Comparison of ENCODE assay signal across 22 cellular contexts in genomic region chr9:4024281-4024680, GRCh38.
"Had no signal": no experiment of that assay in that cellular context is flagged by ENCODE, and none has a peak within 500 bp of the region (broad histone marks: within the 10 kb centered on the region; RNA-seq: fewer than 3 reads in every experiment).

No MANE protein-coding gene starts in this region.

- H3K27me3 Mint-ChIP-seq: progenitor cell of endocrine pancreas; stimulated activated naive CD8-positive, alpha-beta T cell treated with anti-CD3 and anti-CD28 coated beads, Interleukin-15, amount 100 ng/mL, for 72 hours had no signal

- H3K4me1 Mint-ChIP-seq: nephron; stimulated activated memory B cell treated with anti-CD40 and anti-IgM and Interleukin-4, amounts not matched to agents 10 μg/mL and 1 μg/mL and 100 μg/mL, for 72 hours had no signal

- H3K27ac Mint-ChIP-seq: nephron; neural progenitor cell; progenitor cell of endocrine pancreas; stimulated activated memory B cell treated with anti-CD40 and anti-IgM and Interleukin-4, amounts not matched to agents 10 μg/mL and 1 μg/mL and 100 μg/mL, for 72 hours; stimulated activated naive CD8-positive, alpha-beta T cell treated with anti-CD3 and anti-CD28 coated beads, Interleukin-15, amount 100 ng/mL, for 72 hours; type B pancreatic cell had no signal

- H3K9me3 Mint-ChIP-seq: naive thymus-derived CD8-positive, alpha-beta T cell; nephron; neural progenitor cell; stimulated activated memory B cell treated with anti-CD40 and anti-IgM and Interleukin-4, amounts not matched to agents 10 μg/mL and 1 μg/mL and 100 μg/mL, for 72 hours; stimulated activated naive CD8-positive, alpha-beta T cell treated with anti-CD3 and anti-CD28 coated beads, Interleukin-15, amount 100 ng/mL, for 72 hours; type B pancreatic cell had no signal

- H3K4me3 Mint-ChIP-seq: naive thymus-derived CD8-positive, alpha-beta T cell; nephron; neural progenitor cell; stimulated activated memory B cell treated with anti-CD40 and anti-IgM and Interleukin-4, amounts not matched to agents 10 μg/mL and 1 μg/mL and 100 μg/mL, for 72 hours; stimulated activated naive CD8-positive, alpha-beta T cell treated with anti-CD3 and anti-CD28 coated beads, Interleukin-15, amount 100 ng/mL, for 72 hours; type B pancreatic cell had no signal

- H3K36me3 Mint-ChIP-seq: naive thymus-derived CD8-positive, alpha-beta T cell; stimulated activated memory B cell treated with anti-CD40 and anti-IgM and Interleukin-4, amounts not matched to agents 10 μg/mL and 1 μg/mL and 100 μg/mL, for 72 hours; type B pancreatic cell had no signal

- ATAC-seq: left cardiac atrium; left lung; lower lobe of right lung; naive thymus-derived CD8-positive, alpha-beta T cell; right lobe of liver; stimulated activated memory B cell treated with anti-CD40 and anti-IgM and Interleukin-4, amounts not matched to agents 10 μg/mL and 1 μg/mL and 100 μg/mL, for 72 hours; stimulated activated naive CD8-positive, alpha-beta T cell treated with anti-CD3 and anti-CD28 coated beads, Interleukin-15, amount 100 ng/mL, for 72 hours had no signal

- DNase-seq: kidney glomerular epithelial cell; left cardiac atrium; left lung; lower lobe of right lung; mammary epithelial cell; naive thymus-derived CD8-positive, alpha-beta T cell; occipital lobe; ovary; right lobe of liver; stimulated activated CD4-positive, alpha-beta T cell treated with anti-CD3 and anti-CD28 coated beads, Interleukin-1b, Interleukin-23, amount 100 ng/mL, for 48 hours; stimulated activated CD4-positive, alpha-beta T cell treated with anti-CD3 and anti-CD28 coated beads, Interleukin-2, amount 100 ng/mL, for 48 hours; stimulated activated CD4-positive, alpha-beta T cell treated with anti-CD3 and anti-CD28 coated beads, Interleukin-4, amount 100 ng/mL, for 4 hours; stimulated activated CD8-positive, alpha-beta memory T cell treated with anti-CD3 and anti-CD28 coated beads, Interleukin-4, amount 100 ng/mL, for 48 hours; stimulated activated naive CD4-positive, alpha-beta T cell treated with Interleukin-2 at 50 U/mL for 16 hours; stimulated activated naive CD8-positive, alpha-beta T cell treated with anti-CD3 and anti-CD28 coated beads, Interleukin-15, amount 100 ng/mL, for 72 hours; substantia nigra; uterus had no signal
